Comparison of ENCODE assay signal across 1 cellular context in the genomic region with DNA sequence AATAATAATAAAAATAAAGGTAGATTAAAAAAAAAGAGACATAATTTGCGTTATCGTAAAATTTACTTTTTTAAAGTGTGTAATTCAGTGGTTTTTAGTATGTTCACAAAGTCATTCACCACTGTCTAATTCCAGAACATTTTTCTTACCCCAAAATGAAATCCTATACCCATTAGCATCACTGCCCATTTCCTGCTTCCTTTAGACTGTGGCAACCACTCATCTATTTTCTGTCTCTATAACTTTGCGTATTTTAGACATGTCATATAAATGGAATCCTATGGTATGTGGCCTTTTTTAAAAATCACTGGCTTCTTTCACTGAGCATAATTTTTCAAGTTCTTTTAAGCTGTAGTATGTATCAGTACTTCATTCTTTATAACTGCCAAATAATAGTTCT.
TF ChIP-seq lines count a peak whose summit lies in the region.

No MANE protein-coding gene starts in this region.

TF ChIP-seq in IMR-90, 13 proteins besides CTCF, POLR2A, EP300 and RAD21 (continued from another document):
- TF ChIP-seq, protein P1, sequence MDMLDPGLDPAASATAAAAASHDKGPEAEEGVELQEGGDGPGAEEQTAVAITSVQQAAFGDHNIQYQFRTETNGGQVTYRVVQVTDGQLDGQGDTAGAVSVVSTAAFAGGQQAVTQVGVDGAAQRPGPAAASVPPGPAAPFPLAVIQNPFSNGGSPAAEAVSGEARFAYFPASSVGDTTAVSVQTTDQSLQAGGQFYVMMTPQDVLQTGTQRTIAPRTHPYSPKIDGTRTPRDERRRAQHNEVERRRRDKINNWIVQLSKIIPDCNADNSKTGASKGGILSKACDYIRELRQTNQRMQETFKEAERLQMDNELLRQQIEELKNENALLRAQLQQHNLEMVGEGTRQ (IDR thresholded peaks at IDR 0.05; ENCODE audit: low read depth, low read length): no peak
- TF ChIP-seq MAZ (IDR thresholded peaks at IDR 0.05; ENCODE audit: borderline replicate concordance, low read depth, low read length) (no peak), NFE2L2 (IDR thresholded peaks at IDR 0.05; ENCODE audit: low read depth, low read length) (no peak), MXI1 (IDR thresholded peaks at IDR 0.05; ENCODE audit: borderline replicate concordance, low read depth, low read length) (no peak), CEBPB (IDR thresholded peaks at IDR 0.05; ENCODE audit: low read depth, low read length) (no peak)
